In the genomic region with DNA sequence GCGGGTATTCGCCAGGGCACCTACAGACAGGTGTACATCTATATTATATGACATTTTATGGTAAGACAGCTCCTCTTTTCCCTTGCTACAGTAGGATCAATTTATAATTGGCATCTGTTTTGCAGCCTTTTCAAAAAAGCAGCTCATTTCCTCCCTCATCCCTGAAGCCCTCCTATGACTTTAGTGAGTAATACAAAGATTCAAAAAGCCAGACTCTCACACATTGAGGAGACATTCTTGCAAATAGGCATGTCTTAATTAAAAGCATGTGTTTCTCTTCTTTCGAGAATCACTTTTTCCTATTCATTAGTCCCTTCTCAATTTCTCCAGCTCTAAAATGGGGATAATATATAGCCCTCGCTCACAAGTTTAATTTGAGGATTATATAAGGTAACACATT, we compare ENCODE assay signal across 20 cellular contexts.
DNase-seq lines count a peak whose midpoint lies in the region; ATAC-seq, FAIRE-seq and TF ChIP-seq lines count a peak whose summit lies in the region.
"Had no signal": no experiment of that assay in that cellular context is flagged by ENCODE, and none has a peak within 500 bp of the region (broad histone marks: within the 10 kb centered on the region; RNA-seq: fewer than 3 reads in every experiment).

No MANE protein-coding gene starts in this region.

- H3K27ac ChIP-seq in A673 (ENCODE audit: low read depth, low read length, poor library complexity, severe bottlenecking) = no peak overlapping the region
- peak overlapping the region; percentile 65 to 77 (median 70) for H3K27ac ChIP-seq in esophagus squamous epithelium
- peak overlapping the region; percentile 32 for H3K27ac ChIP-seq in keratinocyte (ENCODE audit: control insufficient read depth, insufficient read depth, low read length)
- H3K27ac ChIP-seq: 22Rv1, A549, C4-2B had no signal

- 48 to 73% methylated on average over 3 to 4 of the region's 4 CpGs for WGBS in esophagus squamous epithelium, 2 donors

- H3K27me3 ChIP-seq in A673 (replicated peaks; ENCODE audit: insufficient read depth, low read depth, low read length, poor library complexity) = no peaks in the 10 kb centered on the region
- no peaks in the 10 kb centered on the region for H3K27me3 ChIP-seq in esophagus squamous epithelium
- no peaks in the 10 kb centered on the region for H3K27me3 ChIP-seq in keratinocyte (ENCODE audit: control insufficient read depth, extremely low read depth, insufficient read depth, low read length)

- no peak for TF ChIP-seq CTCF in A673 (conservative IDR thresholded peaks at IDR 0.05; ENCODE audit: low read depth, low read length)
- TF ChIP-seq CTCF in esophagus squamous epithelium (IDR thresholded peaks at IDR 0.05) = no peak
- no peak for TF ChIP-seq CTCF in keratinocyte (optimal IDR thresholded peaks at IDR 0.05 in 1 of 3, IDR thresholded peaks at IDR 0.05 in 1 of 3, conservative IDR thresholded peaks at IDR 0.05 in 1 of 3; ENCODE audit: extremely low read depth in 1 of 3, insufficient read depth in 2 of 3, low read length in 3 of 3)

- no peaks in the 10 kb centered on the region for H3K79me2 ChIP-seq in keratinocyte (ENCODE audit: control insufficient read depth, insufficient read depth, low read length)

- DNase-seq in A673 (ENCODE audit: low spot score) (peak; percentile 23), GM03348 (ENCODE audit: low spot score) (peak; percentile 15), esophagus squamous epithelium (lab: John Stamatoyannopoulos, UW) (no peak), keratinocyte (ENCODE audit: low read depth, low spot score) (no peak), OCI-M2 (lab: John Stamatoyannopoulos, UW; ENCODE audit: unreplicated experiment) (no peak), NCI-H510A (lab: John Stamatoyannopoulos, UW) (no peak)
- DNase-seq in effector CD4-positive, alpha-beta T cell = no peak
- DNase-seq: CD4-positive, alpha-beta T cell; GOT3; HFFc6; IMR-90 had no signal

- no TSS peak for BruUV-seq in A673 (replicated peaks; lab: Mats Ljungman, UMichigan)

- H3K4me3 ChIP-seq in A673 (ENCODE audit: low read depth, low read length, poor library complexity, severe bottlenecking) (no peak overlapping the region), esophagus squamous epithelium (no peak overlapping the region), keratinocyte (ENCODE audit: control insufficient read depth in 2 of 3, extremely low read depth in 1 of 3, insufficient read depth in 2 of 3, low read depth in 1 of 3, low read length in 3 of 3) (peak overlapping the region in 2 of 3 experiments; percentile 1 to 6)
- H3K4me3 ChIP-seq: A549 had no signal

- no peaks in the 10 kb centered on the region for H3K9me1 ChIP-seq in keratinocyte (ENCODE audit: control insufficient read depth, extremely low read depth, insufficient read depth, low read length)

- no peaks in the 10 kb centered on the region for H3K36me3 ChIP-seq in A673 (ENCODE audit: insufficient read depth, low read length, poor library complexity, severe bottlenecking)
- no peaks in the 10 kb centered on the region for H3K36me3 ChIP-seq in esophagus squamous epithelium
- no peaks in the 10 kb centered on the region for H3K36me3 ChIP-seq in keratinocyte (ENCODE audit: control insufficient read depth in 2 of 2, extremely low read depth in 1 of 2, insufficient read depth in 2 of 2, low read length in 2 of 2)

- peaks cover 1% of the 10 kb centered on the region for H3K4me1 ChIP-seq in A673 (ENCODE audit: insufficient read depth, low read length, poor library complexity, severe bottlenecking)
- peaks cover 8 to 37% (median 20%) of the 10 kb centered on the region in 3 donors for H3K4me1 ChIP-seq in esophagus squamous epithelium
- peaks cover 23% of the 10 kb centered on the region for H3K4me1 ChIP-seq in keratinocyte (ENCODE audit: control insufficient read depth, extremely low read depth, insufficient read depth, low read length)
- H3K4me1 ChIP-seq: A549, Caco-2 had no signal

- H3K9me3 ChIP-seq in A673 (ENCODE audit: low read depth, low read length, poor library complexity, severe bottlenecking) = no peaks in the 10 kb centered on the region
- no peaks in the 10 kb centered on the region for H3K9me3 ChIP-seq in esophagus squamous epithelium
- H3K9me3 ChIP-seq in keratinocyte (ENCODE audit: control insufficient read depth, low read depth, low read length) = no peaks in the 10 kb centered on the region
- H3K9me3 ChIP-seq: A549, Caco-2 had no signal

- POLR2A ChIA-PET in A673 (lab: Charles Lee; ENCODE audit: low non-redundant PET) = no interaction called here

- ATAC-seq in GM21447 (IDR thresholded peaks at IDR 0.05; ENCODE audit: unreplicated experiment) = no peak

- dilution Hi-C loops in keratinocyte (cut with MboI; ENCODE audit: extremely low pct_ligation_motif_present, low sequenced_read_pairs) = no loop called here

- peak overlapping the region; percentile 14 for H2AFZ ChIP-seq in keratinocyte (ENCODE audit: control insufficient read depth, low read length)

- intact Hi-C loops in A673 (cut with micrococcal nuclease; ENCODE audit: unreplicated experiment) (no loop called here), esophagus squamous epithelium (cut with DNase I) (no loop called here)

- H3K9ac ChIP-seq in keratinocyte (ENCODE audit: control insufficient read depth, extremely low read depth, insufficient read depth, low read length) = no peak overlapping the region

- CTCF ChIA-PET in A673 (lab: Charles Lee) = no interaction called here

- H4K20me1 ChIP-seq in keratinocyte (ENCODE audit: control insufficient read depth, extremely low read depth, insufficient read depth, low read length) = no peaks in the 10 kb centered on the region

- FAIRE-seq in keratinocyte (lab: Jason Lieb, UNC) = no peak
- FAIRE-seq: A549, D721Med, G401.6, GM12892, HTR-8/SVneo had no signal

- peak overlapping the region; percentile 69 for H3K4me2 ChIP-seq in keratinocyte (ENCODE audit: control insufficient read depth, extremely low read depth, insufficient read depth, low read depth, low read length)
- H3K4me2 ChIP-seq: A549 had no signal

- no peak for TF ChIP-seq POLR2A in esophagus squamous epithelium (IDR thresholded peaks at IDR 0.05)

Comparison
In these comparisons a context has a peak if more than half of its experiments do, and no peak if none do; other contexts are left out.
1. DNase-seq: peak in A673 (single experiment) and GM03348 (single experiment); none in esophagus squamous epithelium (single experiment), keratinocyte (single experiment), OCI-M2 (single experiment), NCI-H510A (single experiment) and effector CD4-positive, alpha-beta T cell (single experiment).
2. H3K4me3 ChIP-seq: peak in keratinocyte (2 of 3); none in A673 (single experiment) and esophagus squamous epithelium (0 of 4).